18 cellular contexts compared by ENCODE assay signal in the genomic region with DNA sequence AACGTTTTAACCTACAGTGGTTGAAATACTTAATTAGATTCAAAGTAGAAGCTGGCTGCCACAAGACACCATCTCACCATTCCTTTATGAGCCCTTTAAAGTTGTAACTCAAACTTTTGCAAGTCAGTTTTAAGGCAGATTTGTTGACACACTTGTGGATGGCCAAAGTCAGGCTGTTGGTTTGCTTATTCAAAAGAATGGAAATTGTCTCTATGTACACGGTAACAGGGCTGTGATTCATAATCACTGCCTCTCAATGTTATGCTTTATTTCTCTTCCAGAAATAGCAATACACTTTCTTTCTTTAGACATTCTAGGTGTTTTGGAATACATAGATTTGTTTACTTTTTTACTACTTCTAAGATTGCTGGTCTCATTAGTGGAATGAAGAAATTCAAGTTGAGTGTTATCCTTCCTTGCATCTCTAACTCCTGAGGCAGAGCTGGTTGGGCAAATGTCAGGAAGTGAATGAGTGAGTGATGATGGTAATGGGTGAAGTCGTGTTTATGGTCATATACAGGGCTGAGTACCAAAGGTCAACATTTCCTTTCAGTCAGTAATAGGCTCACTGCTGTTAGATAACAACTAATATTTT.
DNase-seq lines count a peak whose midpoint lies in the region; ATAC-seq and TF ChIP-seq lines count a peak whose summit lies in the region.
"Had no signal": no experiment of that assay in that cellular context is flagged by ENCODE, and none has a peak within 500 bp of the region (broad histone marks: within the 10 kb centered on the region; RNA-seq: fewer than 3 reads in every experiment).

No MANE protein-coding gene starts in this region.

- H3K27ac ChIP-seq in epithelial cell of prostate, result peak overlapping the region; percentile 2
- H3K27ac ChIP-seq in heart right ventricle, result no peak overlapping the region
- H3K27ac ChIP-seq: A549, HL-60 had no signal

- no peak for ATAC-seq in heart right ventricle
- ATAC-seq: A549, GM12878, GM23338 had no signal

- no peak overlapping the region for H3K4me3 Mint-ChIP-seq in nephron progenitor cell
- no peak overlapping the region for H3K4me3 Mint-ChIP-seq in activated CD4-positive, alpha-beta memory T cell treated with anti-CD3 and anti-CD28 coated beads for 36 hours
- H3K4me3 Mint-ChIP-seq: GM23338 had no signal

- H3K4me1 Mint-ChIP-seq in nephron progenitor cell, result peaks cover 40% of the 10 kb centered on the region
- H3K4me1 Mint-ChIP-seq in activated CD4-positive, alpha-beta memory T cell treated with anti-CD3 and anti-CD28 coated beads for 36 hours (ENCODE audit: low read depth), result no peaks in the 10 kb centered on the region

- H3K9me3 ChIP-seq in heart right ventricle, result no peaks in the 10 kb centered on the region
- H3K9me3 ChIP-seq: A549 had no signal

- peak; percentile 35 for DNase-seq in Caki2 (ENCODE audit: low read depth)
- DNase-seq in HuH-7 (ENCODE audit: low spot score), result peak; percentile 55
- DNase-seq in epithelial cell of prostate (ENCODE audit: low read depth, low spot score), result peak; percentile 34
- DNase-seq in nephron progenitor cell, result no peak
- no peak for DNase-seq in foreskin melanocyte
- no peak for DNase-seq in hypothalamus (lab: John Stamatoyannopoulos, UW)
- no peak for DNase-seq in activated CD4-positive, alpha-beta memory T cell treated with anti-CD3 and anti-CD28 coated beads for 36 hours
- no peak for DNase-seq in heart right ventricle
- DNase-seq: AML-193, Calu3, NCI-H1417 treated with DMSO at 0.1 percent for 48 hours, NCI-H2029, NCI-H510A, SHP77 treated with DMSO at 0.1 percent for 48 hours had no signal

- POLR2A ChIA-PET in activated CD4-positive, alpha-beta memory T cell treated with anti-CD3 and anti-CD28 coated beads for 36 hours (lab: Charles Lee), result no interaction called here

- H3K27me3 ChIP-seq in heart right ventricle, result no peaks in the 10 kb centered on the region

- in situ Hi-C loops in Caki2 (cut with HindIII; ENCODE audit: low pct_unique_long_range_greater_than_20kb, low sequenced_read_pairs), result loop anchor here (25.0 kb wide), 1 partner anchor 330 kb away; no protein-coding TSS in a partner anchor

- intact Hi-C loops in activated CD4-positive, alpha-beta memory T cell treated with anti-CD3 and anti-CD28 coated beads for 36 hours (cut with micrococcal nuclease), result no loop called here
- intact Hi-C loops in heart right ventricle (cut with DNase I), result loop anchor here in 2 of 10 donors (5.0 to 10.0 kb wide), 2 partner anchors 840 to 847 kb away; no protein-coding TSS in a partner anchor

- no peaks in the 10 kb centered on the region for H3K4me1 ChIP-seq in heart right ventricle
- H3K4me1 ChIP-seq: A549 had no signal

- peaks cover 5% of the 10 kb centered on the region for H3K9me3 Mint-ChIP-seq in nephron progenitor cell
- H3K9me3 Mint-ChIP-seq in activated CD4-positive, alpha-beta memory T cell treated with anti-CD3 and anti-CD28 coated beads for 36 hours, result no peaks in the 10 kb centered on the region
- H3K9me3 Mint-ChIP-seq: GM23338 had no signal

- TF ChIP-seq CTCF in nephron progenitor cell (IDR thresholded peaks at IDR 0.05) (no peak), heart right ventricle (IDR thresholded peaks at IDR 0.05) (no peak)

- peaks cover 18% of the 10 kb centered on the region for H3K36me3 Mint-ChIP-seq in nephron progenitor cell (ENCODE audit: low read depth)
- no peaks in the 10 kb centered on the region for H3K36me3 Mint-ChIP-seq in activated CD4-positive, alpha-beta memory T cell treated with anti-CD3 and anti-CD28 coated beads for 36 hours

- H3K27me3 Mint-ChIP-seq in nephron progenitor cell (ENCODE audit: low read depth, poor library complexity), result peaks cover 8% of the 10 kb centered on the region
- H3K27me3 Mint-ChIP-seq in activated CD4-positive, alpha-beta memory T cell treated with anti-CD3 and anti-CD28 coated beads for 36 hours, result peaks cover 2% of the 10 kb centered on the region

- H3K27ac Mint-ChIP-seq in nephron progenitor cell, result peak overlapping the region; percentile 62
- no peak overlapping the region for H3K27ac Mint-ChIP-seq in activated CD4-positive, alpha-beta memory T cell treated with anti-CD3 and anti-CD28 coated beads for 36 hours
- H3K27ac Mint-ChIP-seq: GM23338 had no signal

- H3K36me3 ChIP-seq in heart right ventricle, result peaks cover 0 to 14% (median 0%) of the 10 kb centered on the region in 9 donors

- CTCF ChIA-PET in activated CD4-positive, alpha-beta memory T cell treated with anti-CD3 and anti-CD28 coated beads for 36 hours (lab: Charles Lee), result interaction anchor here (0.7 to 1.1 kb wide), 2 partner anchors 39 to 844 kb away, joined by 3 read pairs; no protein-coding TSS in a partner anchor

- WGBS in heart right ventricle, 2 donors, result 63 to 70% methylated on average over 3 of the region's 3 CpGs

- no peak overlapping the region for H3K4me3 ChIP-seq in heart right ventricle
- H3K4me3 ChIP-seq: A549, GM12878, GM23338 had no signal

Comparison
In these comparisons a context has a peak if more than half of its experiments do, and no peak if none do; other contexts are left out.
1. DNase-seq: peak in Caki2 (single experiment), HuH-7 (single experiment) and epithelial cell of prostate (single experiment); none in nephron progenitor cell (single experiment), foreskin melanocyte (single experiment), hypothalamus (0 of 51), activated CD4-positive, alpha-beta memory T cell treated with anti-CD3 and anti-CD28 coated beads for 36 hours (single experiment) and heart right ventricle (0 of 2).